ENCODE assay signal across 3 cellular contexts in the genomic region with DNA sequence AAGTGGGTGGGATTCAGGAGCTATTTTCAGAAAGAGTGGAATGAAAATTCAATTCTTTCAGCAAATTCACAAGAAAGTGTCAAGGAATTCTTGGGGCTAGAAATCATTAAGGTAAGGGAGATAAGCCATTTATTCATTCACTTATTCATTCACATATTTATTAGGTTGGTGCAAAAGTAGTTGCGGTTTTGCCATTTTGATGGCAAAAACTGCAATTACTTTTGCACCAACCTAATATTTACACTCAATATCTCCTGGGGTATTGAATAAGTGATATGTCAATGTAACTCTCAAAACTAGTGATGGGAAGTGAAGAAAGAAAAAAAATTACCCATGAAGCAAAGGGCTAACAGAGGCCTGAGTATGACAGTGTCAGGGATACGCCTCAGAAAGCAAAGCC.
TF ChIP-seq lines count a peak whose summit lies in the region.

A gene with protein sequence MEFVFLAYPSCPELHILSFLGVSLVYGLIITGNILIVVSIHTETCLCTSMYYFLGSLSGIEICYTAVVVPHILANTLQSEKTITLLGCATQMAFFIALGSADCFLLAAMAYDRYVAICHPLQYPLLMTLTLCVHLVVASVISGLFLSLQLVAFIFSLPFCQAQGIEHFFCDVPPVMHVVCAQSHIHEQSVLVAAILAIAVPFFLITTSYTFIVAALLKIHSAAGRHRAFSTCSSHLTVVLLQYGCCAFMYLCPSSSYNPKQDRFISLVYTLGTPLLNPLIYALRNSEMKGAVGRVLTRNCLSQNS (minus strand): TSS at position 119 of the 400 bp plus-strand sequence. CDS start 402 bp downstream, outside the sequence.

TF ChIP-seq in HEK293T, 16 proteins besides CTCF, POLR2A, EP300 and RAD21:
- peak; percentile 51; the same call in 1 of the 2 replicates for TF ChIP-seq ELF4 (IDR thresholded peaks at IDR 0.05)
- TF ChIP-seq SP1 (IDR thresholded peaks at IDR 0.05) = no peak

TF ChIP-seq in IMR-90, 13 proteins besides CTCF, POLR2A, EP300 and RAD21:
- TF ChIP-seq, protein P1, sequence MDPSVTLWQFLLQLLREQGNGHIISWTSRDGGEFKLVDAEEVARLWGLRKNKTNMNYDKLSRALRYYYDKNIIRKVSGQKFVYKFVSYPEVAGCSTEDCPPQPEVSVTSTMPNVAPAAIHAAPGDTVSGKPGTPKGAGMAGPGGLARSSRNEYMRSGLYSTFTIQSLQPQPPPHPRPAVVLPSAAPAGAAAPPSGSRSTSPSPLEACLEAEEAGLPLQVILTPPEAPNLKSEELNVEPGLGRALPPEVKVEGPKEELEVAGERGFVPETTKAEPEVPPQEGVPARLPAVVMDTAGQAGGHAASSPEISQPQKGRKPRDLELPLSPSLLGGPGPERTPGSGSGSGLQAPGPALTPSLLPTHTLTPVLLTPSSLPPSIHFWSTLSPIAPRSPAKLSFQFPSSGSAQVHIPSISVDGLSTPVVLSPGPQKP (IDR thresholded peaks at IDR 0.05; ENCODE audit: borderline replicate concordance, low read depth, low read length) = no peak
- no peak for TF ChIP-seq RFX5 (IDR thresholded peaks at IDR 0.05; ENCODE audit: low read depth, low read length)
- no peak for TF ChIP-seq CHD1 (IDR thresholded peaks at IDR 0.05; ENCODE audit: low read depth, low read length)
- TF ChIP-seq CEBPB (IDR thresholded peaks at IDR 0.05; ENCODE audit: low read depth, low read length) = no peak
- TF ChIP-seq RCOR1 (IDR thresholded peaks at IDR 0.05; ENCODE audit: insufficient replicate concordance, low read length) = no peak
- TF ChIP-seq MXI1 (IDR thresholded peaks at IDR 0.05; ENCODE audit: borderline replicate concordance, low read depth, low read length) = no peak
- TF ChIP-seq MAFK (IDR thresholded peaks at IDR 0.05; ENCODE audit: low read depth, low read length) = no peak
- TF ChIP-seq, protein P2, sequence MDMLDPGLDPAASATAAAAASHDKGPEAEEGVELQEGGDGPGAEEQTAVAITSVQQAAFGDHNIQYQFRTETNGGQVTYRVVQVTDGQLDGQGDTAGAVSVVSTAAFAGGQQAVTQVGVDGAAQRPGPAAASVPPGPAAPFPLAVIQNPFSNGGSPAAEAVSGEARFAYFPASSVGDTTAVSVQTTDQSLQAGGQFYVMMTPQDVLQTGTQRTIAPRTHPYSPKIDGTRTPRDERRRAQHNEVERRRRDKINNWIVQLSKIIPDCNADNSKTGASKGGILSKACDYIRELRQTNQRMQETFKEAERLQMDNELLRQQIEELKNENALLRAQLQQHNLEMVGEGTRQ (IDR thresholded peaks at IDR 0.05; ENCODE audit: low read depth, low read length) = no peak

TF ChIP-seq in K562, 482 proteins besides CTCF, POLR2A, EP300 and RAD21:
- TF ChIP-seq, protein P3, sequence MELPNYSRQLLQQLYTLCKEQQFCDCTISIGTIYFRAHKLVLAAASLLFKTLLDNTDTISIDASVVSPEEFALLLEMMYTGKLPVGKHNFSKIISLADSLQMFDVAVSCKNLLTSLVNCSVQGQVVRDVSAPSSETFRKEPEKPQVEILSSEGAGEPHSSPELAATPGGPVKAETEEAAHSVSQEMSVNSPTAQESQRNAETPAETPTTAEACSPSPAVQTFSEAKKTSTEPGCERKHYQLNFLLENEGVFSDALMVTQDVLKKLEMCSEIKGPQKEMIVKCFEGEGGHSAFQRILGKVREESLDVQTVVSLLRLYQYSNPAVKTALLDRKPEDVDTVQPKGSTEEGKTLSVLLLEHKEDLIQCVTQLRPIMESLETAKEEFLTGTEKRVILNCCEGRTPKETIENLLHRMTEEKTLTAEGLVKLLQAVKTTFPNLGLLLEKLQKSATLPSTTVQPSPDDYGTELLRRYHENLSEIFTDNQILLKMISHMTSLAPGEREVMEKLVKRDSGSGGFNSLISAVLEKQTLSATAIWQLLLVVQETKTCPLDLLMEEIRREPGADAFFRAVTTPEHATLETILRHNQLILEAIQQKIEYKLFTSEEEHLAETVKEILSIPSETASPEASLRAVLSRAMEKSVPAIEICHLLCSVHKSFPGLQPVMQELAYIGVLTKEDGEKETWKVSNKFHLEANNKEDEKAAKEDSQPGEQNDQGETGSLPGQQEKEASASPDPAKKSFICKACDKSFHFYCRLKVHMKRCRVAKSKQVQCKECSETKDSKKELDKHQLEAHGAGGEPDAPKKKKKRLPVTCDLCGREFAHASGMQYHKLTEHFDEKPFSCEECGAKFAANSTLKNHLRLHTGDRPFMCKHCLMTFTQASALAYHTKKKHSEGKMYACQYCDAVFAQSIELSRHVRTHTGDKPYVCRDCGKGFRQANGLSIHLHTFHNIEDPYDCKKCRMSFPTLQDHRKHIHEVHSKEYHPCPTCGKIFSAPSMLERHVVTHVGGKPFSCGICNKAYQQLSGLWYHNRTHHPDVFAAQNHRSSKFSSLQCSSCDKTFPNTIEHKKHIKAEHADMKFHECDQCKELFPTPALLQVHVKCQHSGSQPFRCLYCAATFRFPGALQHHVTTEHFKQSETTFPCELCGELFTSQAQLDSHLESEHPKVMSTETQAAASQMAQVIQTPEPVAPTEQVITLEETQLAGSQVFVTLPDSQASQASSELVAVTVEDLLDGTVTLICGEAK (IDR thresholded peaks at IDR 0.05) = 0 out of 2 replicates have a peak, but pooled peaks have one; percentile 43
- TF ChIP-seq, protein P3 (CRISPR knock-in tag; IDR thresholded peaks at IDR 0.05) = no peak
- no peak for TF ChIP-seq NFE2L1 (tag; IDR thresholded peaks at IDR 0.05; ENCODE audit: borderline replicate concordance, low read depth)
